ENCODE assay signal across 23 cellular contexts in genomic region chr7:66957595-66958290, GRCh38. TPM values are rescaled to one million over a fixed set of nuclear protein-coding genes. Genes with fewer than 3 reads are reported as not detected.
DNase-seq lines count a peak whose midpoint lies in the region; ATAC-seq and TF ChIP-seq lines count a peak whose summit lies in the region.
"Had no signal": no experiment of that assay in that cellular context is flagged by ENCODE, and none has a peak within 500 bp of the region (broad histone marks: within the 10 kb centered on the region; RNA-seq: fewer than 3 reads in every experiment).

No MANE protein-coding gene starts in this region.

- H3K4me3 Mint-ChIP-seq in activated CD8-positive, alpha-beta T cell treated with anti-CD3 and anti-CD28 coated beads for 36 hours = no peak overlapping the region
- no peak overlapping the region for H3K4me3 Mint-ChIP-seq in activated CD8-positive, alpha-beta T cell treated with anti-CD3 and anti-CD28 coated beads, Interleukin-2, amount 10 ng/mL, durations not matched to agents 7 days and 5 days
- H3K4me3 Mint-ChIP-seq in glutamatergic neuron (ENCODE audit: unreplicated experiment) = peak overlapping the region; percentile 76
- H3K4me3 Mint-ChIP-seq: activated B cell treated with CpG ODN at 0.5 μM for 24 hours; activated CD4-positive, alpha-beta memory T cell treated with anti-CD3 and anti-CD28 coated beads, Interleukin-2, amount 10 ng/mL, durations not matched to agents 7 days and 5 days; activated naive CD8-positive, alpha-beta T cell treated with anti-CD3 and anti-CD28 coated beads, Interleukin-2, amount 10 ng/mL, durations not matched to agents 7 days and 5 days had no signal

- no peak for DNase-seq in activated CD8-positive, alpha-beta T cell treated with anti-CD3 and anti-CD28 coated beads for 36 hours
- no peak for DNase-seq in activated CD8-positive, alpha-beta T cell treated with anti-CD3 and anti-CD28 coated beads, Interleukin-2, amount 10 ng/mL, durations not matched to agents 7 days and 5 days
- DNase-seq in RWPE1 (ENCODE audit: low spot score) (no peak), glutamatergic neuron (peak; percentile 86), retina (peak; percentile 25), NCI-H510A (lab: John Stamatoyannopoulos, UW) (no peak), putamen (ENCODE audit: low spot score) (no peak)
- DNase-seq: activated B cell treated with CpG ODN at 0.5 μM for 24 hours; activated CD4-positive, alpha-beta memory T cell treated with anti-CD3 and anti-CD28 coated beads, Interleukin-2, amount 10 ng/mL, durations not matched to agents 7 days and 5 days; activated naive CD8-positive, alpha-beta T cell treated with anti-CD3 and anti-CD28 coated beads, Interleukin-2, amount 10 ng/mL, durations not matched to agents 7 days and 5 days; activated T-cell treated with anti-CD3 and anti-CD28 coated beads, Interleukin-2, amount 50 U/mL, for 1 hour; dermis blood vessel endothelial cell; mesendoderm; NCI-H1092 treated with DMSO at 0.1 percent for 48 hours; NCI-H2081 treated with DMSO at 0.1 percent for 48 hours; NCI-H510A treated with DMSO at 0.1 percent for 48 hours; NK-92 treated with Interleukin-12 subunit alpha and Interleukin-12 subunit beta, amount 100 ng/mL, for 24 hours; SK-N-SH; stimulated activated CD4-positive, alpha-beta T cell treated with anti-CD3 and anti-CD28 coated beads, Interleukin-4, amount 100 ng/mL, for 24 hours; upper lobe of right lung had no signal

- POLR2A ChIA-PET in activated CD8-positive, alpha-beta T cell treated with anti-CD3 and anti-CD28 coated beads for 36 hours (lab: Charles Lee) = no interaction called here
- POLR2A ChIA-PET in activated CD8-positive, alpha-beta T cell treated with anti-CD3 and anti-CD28 coated beads, Interleukin-2, amount 10 ng/mL, durations not matched to agents 7 days and 5 days (lab: Charles Lee) = no interaction called here
- POLR2A ChIA-PET in RWPE1 (lab: Yijun Ruan, JAX; ENCODE audit: low non-redundant PET) = no interaction called here

- no peak for TF ChIP-seq CTCF in activated CD8-positive, alpha-beta T cell treated with anti-CD3 and anti-CD28 coated beads for 36 hours (IDR thresholded peaks at IDR 0.05)
- TF ChIP-seq CTCF in RWPE1 (conservative IDR thresholded peaks at IDR 0.05; ENCODE audit: low read depth) (no peak), glutamatergic neuron (IDR thresholded peaks at IDR 0.05; ENCODE audit: partially characterized antibody, unreplicated experiment) (no peak)

- no peak for ATAC-seq in activated CD8-positive, alpha-beta T cell treated with anti-CD3 and anti-CD28 coated beads for 36 hours
- ATAC-seq in activated CD8-positive, alpha-beta T cell treated with anti-CD3 and anti-CD28 coated beads, Interleukin-2, amount 10 ng/mL, durations not matched to agents 7 days and 5 days = no peak
- no peak for ATAC-seq in HG02588 (IDR thresholded peaks at IDR 0.05; ENCODE audit: unreplicated experiment)

- peaks cover 35% of the 10 kb centered on the region for H3K36me3 Mint-ChIP-seq in activated CD8-positive, alpha-beta T cell treated with anti-CD3 and anti-CD28 coated beads for 36 hours (ENCODE audit: low read depth)
- peaks cover 48% of the 10 kb centered on the region for H3K36me3 Mint-ChIP-seq in activated CD8-positive, alpha-beta T cell treated with anti-CD3 and anti-CD28 coated beads, Interleukin-2, amount 10 ng/mL, durations not matched to agents 7 days and 5 days (ENCODE audit: low read depth)
- no peaks in the 10 kb centered on the region for H3K36me3 Mint-ChIP-seq in glutamatergic neuron (ENCODE audit: unreplicated experiment)

- H3K4me1 Mint-ChIP-seq in activated CD8-positive, alpha-beta T cell treated with anti-CD3 and anti-CD28 coated beads for 36 hours (ENCODE audit: low read depth) = peaks cover 3% of the 10 kb centered on the region
- no peaks in the 10 kb centered on the region for H3K4me1 Mint-ChIP-seq in activated CD8-positive, alpha-beta T cell treated with anti-CD3 and anti-CD28 coated beads, Interleukin-2, amount 10 ng/mL, durations not matched to agents 7 days and 5 days (ENCODE audit: low read depth)
- peaks cover 23% of the 10 kb centered on the region for H3K4me1 Mint-ChIP-seq in glutamatergic neuron (ENCODE audit: low read depth, unreplicated experiment)
- H3K4me1 Mint-ChIP-seq: activated CD4-positive, alpha-beta memory T cell treated with anti-CD3 and anti-CD28 coated beads, Interleukin-2, amount 10 ng/mL, durations not matched to agents 7 days and 5 days; activated naive CD8-positive, alpha-beta T cell treated with anti-CD3 and anti-CD28 coated beads, Interleukin-2, amount 10 ng/mL, durations not matched to agents 7 days and 5 days had no signal

- peak overlapping the region; percentile 19; the same call in 1 of the 2 replicates for H3K27ac ChIP-seq in RWPE1
- H3K27ac ChIP-seq: BLaER1, skin epidermis, upper lobe of right lung had no signal

- no peaks in the 10 kb centered on the region for H3K9me3 Mint-ChIP-seq in activated CD8-positive, alpha-beta T cell treated with anti-CD3 and anti-CD28 coated beads for 36 hours
- H3K9me3 Mint-ChIP-seq in activated CD8-positive, alpha-beta T cell treated with anti-CD3 and anti-CD28 coated beads, Interleukin-2, amount 10 ng/mL, durations not matched to agents 7 days and 5 days (ENCODE audit: insufficient read depth) = no peaks in the 10 kb centered on the region
- H3K9me3 Mint-ChIP-seq in glutamatergic neuron (ENCODE audit: unreplicated experiment) = peaks cover 7% of the 10 kb centered on the region
- H3K9me3 Mint-ChIP-seq: activated B cell treated with CpG ODN at 0.5 μM for 24 hours; activated CD4-positive, alpha-beta memory T cell treated with anti-CD3 and anti-CD28 coated beads, Interleukin-2, amount 10 ng/mL, durations not matched to agents 7 days and 5 days; activated naive CD8-positive, alpha-beta T cell treated with anti-CD3 and anti-CD28 coated beads, Interleukin-2, amount 10 ng/mL, durations not matched to agents 7 days and 5 days had no signal

- H3K27me3 Mint-ChIP-seq in activated CD8-positive, alpha-beta T cell treated with anti-CD3 and anti-CD28 coated beads for 36 hours = no peaks in the 10 kb centered on the region
- no peaks in the 10 kb centered on the region for H3K27me3 Mint-ChIP-seq in activated CD8-positive, alpha-beta T cell treated with anti-CD3 and anti-CD28 coated beads, Interleukin-2, amount 10 ng/mL, durations not matched to agents 7 days and 5 days (ENCODE audit: low read depth)
- H3K27me3 Mint-ChIP-seq in glutamatergic neuron (ENCODE audit: unreplicated experiment) = peaks cover 2% of the 10 kb centered on the region
- H3K27me3 Mint-ChIP-seq: activated B cell treated with CpG ODN at 0.5 μM for 24 hours; activated CD4-positive, alpha-beta memory T cell treated with anti-CD3 and anti-CD28 coated beads, Interleukin-2, amount 10 ng/mL, durations not matched to agents 7 days and 5 days; activated naive CD8-positive, alpha-beta T cell treated with anti-CD3 and anti-CD28 coated beads, Interleukin-2, amount 10 ng/mL, durations not matched to agents 7 days and 5 days had no signal

- peak overlapping the region; percentile 20 for H3K27ac Mint-ChIP-seq in activated CD8-positive, alpha-beta T cell treated with anti-CD3 and anti-CD28 coated beads for 36 hours
- no peak overlapping the region for H3K27ac Mint-ChIP-seq in activated CD8-positive, alpha-beta T cell treated with anti-CD3 and anti-CD28 coated beads, Interleukin-2, amount 10 ng/mL, durations not matched to agents 7 days and 5 days
- peak overlapping the region; percentile 97 for H3K27ac Mint-ChIP-seq in glutamatergic neuron (ENCODE audit: unreplicated experiment)
- H3K27ac Mint-ChIP-seq: activated B cell treated with CpG ODN at 0.5 μM for 24 hours; activated CD4-positive, alpha-beta memory T cell treated with anti-CD3 and anti-CD28 coated beads, Interleukin-2, amount 10 ng/mL, durations not matched to agents 7 days and 5 days; activated naive CD8-positive, alpha-beta T cell treated with anti-CD3 and anti-CD28 coated beads, Interleukin-2, amount 10 ng/mL, durations not matched to agents 7 days and 5 days had no signal

- CTCF ChIA-PET in activated CD8-positive, alpha-beta T cell treated with anti-CD3 and anti-CD28 coated beads for 36 hours (lab: Charles Lee) = interaction anchor here (1.2 kb wide), 1 partner anchor 16 kb away, joined by 3 read pairs; no protein-coding TSS in a partner anchor
- CTCF ChIA-PET in activated CD8-positive, alpha-beta T cell treated with anti-CD3 and anti-CD28 coated beads, Interleukin-2, amount 10 ng/mL, durations not matched to agents 7 days and 5 days (lab: Charles Lee) = no interaction called here
- CTCF ChIA-PET in RWPE1 (lab: Yijun Ruan, JAX) = interaction anchor here (0.7 kb wide), 1 partner anchor 10 kb away, joined by 3 read pairs; no protein-coding TSS in a partner anchor

- intact Hi-C loops in activated CD8-positive, alpha-beta T cell treated with anti-CD3 and anti-CD28 coated beads for 36 hours (cut with micrococcal nuclease) = no loop called here

RNA-seq across cellular contexts. Expression of gene TMEM248, which starts 36.7 kb away (rescaled TPM):
- total RNA-seq in activated CD8-positive, alpha-beta T cell treated with anti-CD3 and anti-CD28 coated beads for 36 hours = 10 to 100 TPM; 66.7 to 76.1 TPM
- 10 to 100 TPM; 80.0 to 91.4 TPM for total RNA-seq in activated CD8-positive, alpha-beta T cell treated with anti-CD3 and anti-CD28 coated beads, Interleukin-2, amount 10 ng/mL, durations not matched to agents 7 days and 5 days
- total RNA-seq in glutamatergic neuron (ENCODE audit: unreplicated experiment) = 62.6 TPM

RNA-seq across cellular contexts. Expression of gene SBDS, which starts 37.6 kb away (rescaled TPM):
- total RNA-seq in activated CD8-positive, alpha-beta T cell treated with anti-CD3 and anti-CD28 coated beads for 36 hours = 10 to 100 TPM; 63.7 to 63.9 TPM
- 10 to 100 TPM; 40.1 to 40.8 TPM for total RNA-seq in activated CD8-positive, alpha-beta T cell treated with anti-CD3 and anti-CD28 coated beads, Interleukin-2, amount 10 ng/mL, durations not matched to agents 7 days and 5 days
- total RNA-seq in glutamatergic neuron (ENCODE audit: unreplicated experiment) = 66.3 TPM

RNA-seq across cellular contexts. Expression of gene TYW1, which starts 38.9 kb away (rescaled TPM):
- 10 to 100 TPM; 16.6 to 17.5 TPM for total RNA-seq in activated CD8-positive, alpha-beta T cell treated with anti-CD3 and anti-CD28 coated beads for 36 hours
- 10 to 100 TPM; 16.1 to 17.8 TPM for total RNA-seq in activated CD8-positive, alpha-beta T cell treated with anti-CD3 and anti-CD28 coated beads, Interleukin-2, amount 10 ng/mL, durations not matched to agents 7 days and 5 days
- 17.7 TPM for total RNA-seq in glutamatergic neuron (ENCODE audit: unreplicated experiment)

Comparison
In these comparisons a context has a peak if more than half of its experiments do, and no peak if none do; other contexts are left out.
1. DNase-seq: peak in glutamatergic neuron (single experiment) and retina (single experiment); none in activated CD8-positive, alpha-beta T cell treated with anti-CD3 and anti-CD28 coated beads for 36 hours (single experiment), activated CD8-positive, alpha-beta T cell treated with anti-CD3 and anti-CD28 coated beads, Interleukin-2, amount 10 ng/mL, durations not matched to agents 7 days and 5 days (single experiment), RWPE1 (single experiment), NCI-H510A (single experiment) and putamen (single experiment).